In genomic region chr3:197782230-197782629, GRCh38 we compare ENCODE assay signal across 14 cellular contexts. TPM values are rescaled to one million over a fixed set of nuclear protein-coding genes. Genes with fewer than 3 reads are reported as not detected.
A peak's percentile ranks its signal among the peaks of the same experiment; 100 is the strongest.
DNase-seq lines count a peak whose midpoint lies in the region; ATAC-seq and TF ChIP-seq lines count a peak whose summit lies in the region.
"Had no signal": no experiment of that assay in that cellular context is flagged by ENCODE, and none has a peak within 500 bp of the region (broad histone marks: within the 10 kb centered on the region; RNA-seq: fewer than 3 reads in every experiment).

No MANE protein-coding gene starts in this region.

- H3K4me3 Mint-ChIP-seq in activated CD8-positive, alpha-beta T cell treated with anti-CD3 and anti-CD28 coated beads for 36 hours, result no peak overlapping the region
- no peak overlapping the region for H3K4me3 Mint-ChIP-seq in activated CD8-positive, alpha-beta T cell treated with anti-CD3 and anti-CD28 coated beads, Interleukin-2, amount 10 ng/mL, durations not matched to agents 7 days and 5 days
- H3K4me3 Mint-ChIP-seq in neural crest cell (no peak overlapping the region), MCF 10A (ENCODE audit: unreplicated experiment) (no peak overlapping the region)
- H3K4me3 Mint-ChIP-seq in activated T-helper 2 cell treated with anti-CD3 and anti-CD28 coated beads, Interferon-gamma antibody, Interleukin-2, Interleukin-4, amounts not matched to agents 10 μg/mL and 5 μg/mL and 100 μg/mL, durations not matched to agents 14 hours and 24 hours and 36 hours (ENCODE audit: low read depth), result no peak overlapping the region
- H3K4me3 Mint-ChIP-seq: WTC11 had no signal

- H3K27ac Mint-ChIP-seq in activated CD8-positive, alpha-beta T cell treated with anti-CD3 and anti-CD28 coated beads for 36 hours, result peak overlapping the region; percentile 63
- H3K27ac Mint-ChIP-seq in activated CD8-positive, alpha-beta T cell treated with anti-CD3 and anti-CD28 coated beads, Interleukin-2, amount 10 ng/mL, durations not matched to agents 7 days and 5 days, result no peak overlapping the region
- H3K27ac Mint-ChIP-seq in neural crest cell (ENCODE audit: unreplicated experiment), result peak overlapping the region; percentile 6
- no peak overlapping the region for H3K27ac Mint-ChIP-seq in MCF 10A (ENCODE audit: low read depth, unreplicated experiment)
- no peak overlapping the region for H3K27ac Mint-ChIP-seq in activated T-helper 2 cell treated with anti-CD3 and anti-CD28 coated beads, Interferon-gamma antibody, Interleukin-2, Interleukin-4, amounts not matched to agents 10 μg/mL and 5 μg/mL and 100 μg/mL, durations not matched to agents 14 hours and 24 hours and 36 hours

- no peak for ATAC-seq in activated CD8-positive, alpha-beta T cell treated with anti-CD3 and anti-CD28 coated beads for 36 hours
- no peak for ATAC-seq in activated CD8-positive, alpha-beta T cell treated with anti-CD3 and anti-CD28 coated beads, Interleukin-2, amount 10 ng/mL, durations not matched to agents 7 days and 5 days
- no peak for ATAC-seq in GM18505 (IDR thresholded peaks at IDR 0.05; ENCODE audit: unreplicated experiment)
- ATAC-seq: SK-N-SH treated with all-trans-retinoic acid at 6 μM for 48 hours, WTC11 had no signal

- no peak for TF ChIP-seq CTCF in activated CD8-positive, alpha-beta T cell treated with anti-CD3 and anti-CD28 coated beads for 36 hours (IDR thresholded peaks at IDR 0.05)
- no peak for TF ChIP-seq CTCF in GM20000 (IDR thresholded peaks at IDR 0.05; ENCODE audit: extremely low read depth, missing control alignments)
- no peak for TF ChIP-seq CTCF in neural crest cell (conservative IDR thresholded peaks at IDR 0.05)
- no peak for TF ChIP-seq CTCF in MCF 10A (IDR thresholded peaks at IDR 0.05; ENCODE audit: unreplicated experiment)

- POLR2A ChIA-PET in activated CD8-positive, alpha-beta T cell treated with anti-CD3 and anti-CD28 coated beads for 36 hours (lab: Charles Lee), result interaction anchor here (1.4 kb wide), 1 partner anchor 9 kb away, joined by 4 read pairs; no protein-coding TSS in a partner anchor
- POLR2A ChIA-PET in activated CD8-positive, alpha-beta T cell treated with anti-CD3 and anti-CD28 coated beads, Interleukin-2, amount 10 ng/mL, durations not matched to agents 7 days and 5 days (lab: Charles Lee), result no interaction called here
- POLR2A ChIA-PET in MCF 10A (lab: Yijun Ruan, JAX), result interaction anchor here (0.6 to 1.7 kb wide), 3 partner anchors 9 to 29 kb away, joined by 3 to 4 read pairs (median 4); partner anchors contain the start of gene LRCH3

- CTCF ChIA-PET in activated CD8-positive, alpha-beta T cell treated with anti-CD3 and anti-CD28 coated beads for 36 hours (lab: Charles Lee), result no interaction called here
- CTCF ChIA-PET in activated CD8-positive, alpha-beta T cell treated with anti-CD3 and anti-CD28 coated beads, Interleukin-2, amount 10 ng/mL, durations not matched to agents 7 days and 5 days (lab: Charles Lee), result no interaction called here
- CTCF ChIA-PET in MCF 10A (lab: Yijun Ruan, JAX), result interaction anchor here (0.7 kb wide), 1 partner anchor 145 kb away, joined by 3 read pairs; no protein-coding TSS in a partner anchor

- H3K4me1 Mint-ChIP-seq in activated CD8-positive, alpha-beta T cell treated with anti-CD3 and anti-CD28 coated beads for 36 hours (ENCODE audit: low read depth), result peaks cover 5% of the 10 kb centered on the region
- H3K4me1 Mint-ChIP-seq in activated CD8-positive, alpha-beta T cell treated with anti-CD3 and anti-CD28 coated beads, Interleukin-2, amount 10 ng/mL, durations not matched to agents 7 days and 5 days (ENCODE audit: low read depth), result no peaks in the 10 kb centered on the region
- H3K4me1 Mint-ChIP-seq in neural crest cell (peaks cover 9% of the 10 kb centered on the region), MCF 10A (ENCODE audit: insufficient read depth, unreplicated experiment) (no peaks in the 10 kb centered on the region)
- H3K4me1 Mint-ChIP-seq in activated T-helper 2 cell treated with anti-CD3 and anti-CD28 coated beads, Interferon-gamma antibody, Interleukin-2, Interleukin-4, amounts not matched to agents 10 μg/mL and 5 μg/mL and 100 μg/mL, durations not matched to agents 14 hours and 24 hours and 36 hours (ENCODE audit: low read depth), result peaks cover 3% of the 10 kb centered on the region
- H3K4me1 Mint-ChIP-seq: WTC11 had no signal

- H3K9me3 Mint-ChIP-seq in activated CD8-positive, alpha-beta T cell treated with anti-CD3 and anti-CD28 coated beads for 36 hours, result no peaks in the 10 kb centered on the region
- no peaks in the 10 kb centered on the region for H3K9me3 Mint-ChIP-seq in activated CD8-positive, alpha-beta T cell treated with anti-CD3 and anti-CD28 coated beads, Interleukin-2, amount 10 ng/mL, durations not matched to agents 7 days and 5 days (ENCODE audit: insufficient read depth)
- H3K9me3 Mint-ChIP-seq in neural crest cell (no peaks in the 10 kb centered on the region), MCF 10A (ENCODE audit: unreplicated experiment) (no peaks in the 10 kb centered on the region)
- H3K9me3 Mint-ChIP-seq in activated T-helper 2 cell treated with anti-CD3 and anti-CD28 coated beads, Interferon-gamma antibody, Interleukin-2, Interleukin-4, amounts not matched to agents 10 μg/mL and 5 μg/mL and 100 μg/mL, durations not matched to agents 14 hours and 24 hours and 36 hours, result no peaks in the 10 kb centered on the region

- intact Hi-C loops in activated CD8-positive, alpha-beta T cell treated with anti-CD3 and anti-CD28 coated beads for 36 hours (cut with micrococcal nuclease), result no loop called here
- intact Hi-C loops in MCF 10A (cut with micrococcal nuclease), result no loop called here
- intact Hi-C loops in activated T-helper 2 cell treated with anti-CD3 and anti-CD28 coated beads, Interferon-gamma antibody, Interleukin-2, Interleukin-4, amounts not matched to agents 10 μg/mL and 5 μg/mL and 100 μg/mL, durations not matched to agents 14 hours and 24 hours and 36 hours (cut with micrococcal nuclease), result no loop called here

- no TSS peak for BruUV-seq in MCF 10A (replicated peaks; lab: Mats Ljungman, UMichigan)

- TF ChIP-seq POLR2A in GM18505 (IDR thresholded peaks at IDR 0.05; ENCODE audit: borderline replicate concordance, extremely low read depth, insufficient read depth, insufficient read length), result no peak

- peaks cover 21% of the 10 kb centered on the region for H3K36me3 Mint-ChIP-seq in activated CD8-positive, alpha-beta T cell treated with anti-CD3 and anti-CD28 coated beads for 36 hours (ENCODE audit: low read depth)
- peaks cover 33% of the 10 kb centered on the region for H3K36me3 Mint-ChIP-seq in activated CD8-positive, alpha-beta T cell treated with anti-CD3 and anti-CD28 coated beads, Interleukin-2, amount 10 ng/mL, durations not matched to agents 7 days and 5 days (ENCODE audit: low read depth)
- peaks cover 17% of the 10 kb centered on the region for H3K36me3 Mint-ChIP-seq in neural crest cell (ENCODE audit: low read depth)
- H3K36me3 Mint-ChIP-seq in MCF 10A (ENCODE audit: insufficient read depth, unreplicated experiment), result peaks cover 72% of the 10 kb centered on the region
- peaks cover 49% of the 10 kb centered on the region for H3K36me3 Mint-ChIP-seq in activated T-helper 2 cell treated with anti-CD3 and anti-CD28 coated beads, Interferon-gamma antibody, Interleukin-2, Interleukin-4, amounts not matched to agents 10 μg/mL and 5 μg/mL and 100 μg/mL, durations not matched to agents 14 hours and 24 hours and 36 hours (ENCODE audit: low read depth)

- H3K27me3 Mint-ChIP-seq in activated CD8-positive, alpha-beta T cell treated with anti-CD3 and anti-CD28 coated beads for 36 hours, result no peaks in the 10 kb centered on the region
- H3K27me3 Mint-ChIP-seq in activated CD8-positive, alpha-beta T cell treated with anti-CD3 and anti-CD28 coated beads, Interleukin-2, amount 10 ng/mL, durations not matched to agents 7 days and 5 days (ENCODE audit: low read depth), result no peaks in the 10 kb centered on the region
- H3K27me3 Mint-ChIP-seq in neural crest cell (ENCODE audit: low read depth) (no peaks in the 10 kb centered on the region), MCF 10A (ENCODE audit: insufficient read depth, unreplicated experiment) (no peaks in the 10 kb centered on the region)
- no peaks in the 10 kb centered on the region for H3K27me3 Mint-ChIP-seq in activated T-helper 2 cell treated with anti-CD3 and anti-CD28 coated beads, Interferon-gamma antibody, Interleukin-2, Interleukin-4, amounts not matched to agents 10 μg/mL and 5 μg/mL and 100 μg/mL, durations not matched to agents 14 hours and 24 hours and 36 hours (ENCODE audit: low read depth)

- DNase-seq in activated CD8-positive, alpha-beta T cell treated with anti-CD3 and anti-CD28 coated beads for 36 hours, result no peak
- no peak for DNase-seq in activated CD8-positive, alpha-beta T cell treated with anti-CD3 and anti-CD28 coated beads, Interleukin-2, amount 10 ng/mL, durations not matched to agents 7 days and 5 days
- DNase-seq in GM20000 (ENCODE audit: low spot score), result peak; percentile 35
- DNase-seq in NAMALWA (ENCODE audit: low spot score), result peak; percentile 36
- DNase-seq in neural crest cell (ENCODE audit: low read depth, low spot score), result no peak
- DNase-seq in MCF 10A (ENCODE audit: unreplicated experiment), result no peak
- no peak for DNase-seq in activated T-helper 2 cell treated with anti-CD3 and anti-CD28 coated beads, Interferon-gamma antibody, Interleukin-2, Interleukin-4, amounts not matched to agents 10 μg/mL and 5 μg/mL and 100 μg/mL, durations not matched to agents 14 hours and 24 hours and 36 hours (ENCODE audit: low spot score)
- DNase-seq: activated T-cell treated with anti-CD3 and anti-CD28 coated beads, Interleukin-2, amount 50 U/mL, for 1 hour; NCI-H345; nucleus accumbens; small intestine had no signal

RNA-seq across cellular contexts. Expression of gene LRCH3, which starts 8.8 kb away (rescaled TPM):
- total RNA-seq in activated CD8-positive, alpha-beta T cell treated with anti-CD3 and anti-CD28 coated beads for 36 hours, result 10 to 100 TPM; 43.8 to 53.5 TPM
- 10 to 100 TPM; 50.7 to 60.4 TPM for total RNA-seq in activated CD8-positive, alpha-beta T cell treated with anti-CD3 and anti-CD28 coated beads, Interleukin-2, amount 10 ng/mL, durations not matched to agents 7 days and 5 days
- total RNA-seq in neural crest cell (69.0 and 69.8 TPM in 2 replicates), MCF 10A (2022) (55.3 and 58.8 TPM in 2 replicates)
- 57.0 and 64.1 TPM in 2 replicates for total RNA-seq in activated T-helper 2 cell treated with anti-CD3 and anti-CD28 coated beads, Interferon-gamma antibody, Interleukin-2, Interleukin-4, amounts not matched to agents 10 μg/mL and 5 μg/mL and 100 μg/mL, durations not matched to agents 14 hours and 24 hours and 36 hours

RNA-seq across cellular contexts. Expression of gene FYTTD1, which starts 32.5 kb away (rescaled TPM):
- 10 to 100 TPM; 25.4 to 27.0 TPM for total RNA-seq in activated CD8-positive, alpha-beta T cell treated with anti-CD3 and anti-CD28 coated beads for 36 hours
- total RNA-seq in activated CD8-positive, alpha-beta T cell treated with anti-CD3 and anti-CD28 coated beads, Interleukin-2, amount 10 ng/mL, durations not matched to agents 7 days and 5 days, result 10 to 100 TPM; 38.4 to 41.8 TPM
- 50.0 and 52.5 TPM in 2 replicates for total RNA-seq in neural crest cell
- total RNA-seq in MCF 10A (2022), result 45.9 and 46.3 TPM in 2 replicates
- total RNA-seq in activated T-helper 2 cell treated with anti-CD3 and anti-CD28 coated beads, Interferon-gamma antibody, Interleukin-2, Interleukin-4, amounts not matched to agents 10 μg/mL and 5 μg/mL and 100 μg/mL, durations not matched to agents 14 hours and 24 hours and 36 hours, result 57.5 and 63.0 TPM in 2 replicates

RNA-seq across cellular contexts. Expression of gene RUBCN, which starts 45.5 kb away (rescaled TPM):
- 10 to 100 TPM; 27.3 to 27.7 TPM for total RNA-seq in activated CD8-positive, alpha-beta T cell treated with anti-CD3 and anti-CD28 coated beads for 36 hours
- total RNA-seq in activated CD8-positive, alpha-beta T cell treated with anti-CD3 and anti-CD28 coated beads, Interleukin-2, amount 10 ng/mL, durations not matched to agents 7 days and 5 days, result 10 to 100 TPM; 48.4 to 50.2 TPM
- 30.2 and 31.7 TPM in 2 replicates for total RNA-seq in neural crest cell
- total RNA-seq in MCF 10A (2022), result 29.9 and 35.5 TPM in 2 replicates
- 41.7 and 43.6 TPM in 2 replicates for total RNA-seq in activated T-helper 2 cell treated with anti-CD3 and anti-CD28 coated beads, Interferon-gamma antibody, Interleukin-2, Interleukin-4, amounts not matched to agents 10 μg/mL and 5 μg/mL and 100 μg/mL, durations not matched to agents 14 hours and 24 hours and 36 hours

Comparison
In these comparisons a context has a peak if more than half of its experiments do, and no peak if none do; other contexts are left out.
1. H3K27ac Mint-ChIP-seq: peak in activated CD8-positive, alpha-beta T cell treated with anti-CD3 and anti-CD28 coated beads for 36 hours (single experiment) and neural crest cell (single experiment); none in activated CD8-positive, alpha-beta T cell treated with anti-CD3 and anti-CD28 coated beads, Interleukin-2, amount 10 ng/mL, durations not matched to agents 7 days and 5 days (single experiment), MCF 10A (single experiment) and activated T-helper 2 cell treated with anti-CD3 and anti-CD28 coated beads, Interferon-gamma antibody, Interleukin-2, Interleukin-4, amounts not matched to agents 10 μg/mL and 5 μg/mL and 100 μg/mL, durations not matched to agents 14 hours and 24 hours and 36 hours (single experiment).
2. DNase-seq: peak in GM20000 (single experiment) and NAMALWA (single experiment); none in activated CD8-positive, alpha-beta T cell treated with anti-CD3 and anti-CD28 coated beads for 36 hours (single experiment), activated CD8-positive, alpha-beta T cell treated with anti-CD3 and anti-CD28 coated beads, Interleukin-2, amount 10 ng/mL, durations not matched to agents 7 days and 5 days (single experiment), neural crest cell (single experiment), MCF 10A (single experiment) and activated T-helper 2 cell treated with anti-CD3 and anti-CD28 coated beads, Interferon-gamma antibody, Interleukin-2, Interleukin-4, amounts not matched to agents 10 μg/mL and 5 μg/mL and 100 μg/mL, durations not matched to agents 14 hours and 24 hours and 36 hours (single experiment).